Comparison of ENCODE assay signal across 15 cellular contexts in genomic region chr12:108806350-108806749, GRCh38. TPM values are rescaled to one million over a fixed set of nuclear protein-coding genes. Genes with fewer than 3 reads are reported as not detected.
DNase-seq lines count a peak whose midpoint lies in the region; FAIRE-seq and TF ChIP-seq lines count a peak whose summit lies in the region.
"Had no signal": no experiment of that assay in that cellular context is flagged by ENCODE, and none has a peak within 500 bp of the region (broad histone marks: within the 10 kb centered on the region; RNA-seq: fewer than 3 reads in every experiment).

No MANE protein-coding gene starts in this region.

- DNase-seq in AG04450 (ENCODE audit: low read depth, low spot score) (no peak), HFFc6 (no peak), esophagus squamous epithelium (lab: John Stamatoyannopoulos, UW) (no peak), posterior vena cava (ENCODE audit: low spot score) (peak; percentile 74), caudate nucleus (lab: John Stamatoyannopoulos, UW) (no peak), ecto neural progenitor cell (ENCODE audit: low spot score) (no peak), NCI-H446 (lab: John Stamatoyannopoulos, UW) (no peak), GM12892 (ENCODE audit: insufficient read length) (no peak)
- DNase-seq: activated naive CD4-positive, alpha-beta T cell; KG1; NCI-H146; NCI-H526 treated with DMSO at 0.1 percent for 48 hours; ovary had no signal

- no peak overlapping the region for H3K4me3 ChIP-seq in AG04450 (ENCODE audit: low read depth, low read length)
- H3K4me3 ChIP-seq in esophagus squamous epithelium = no peak overlapping the region
- H3K4me3 ChIP-seq: HAP-1, ovary had no signal

- no peak for FAIRE-seq in GM12892 (lab: Jason Lieb, UNC)

- no peak overlapping the region for H3K4me3 Mint-ChIP-seq in HFFc6
- H3K4me3 Mint-ChIP-seq: memory B cell had no signal

- TF ChIP-seq POLR2A in esophagus squamous epithelium (IDR thresholded peaks at IDR 0.05) = no peak
- TF ChIP-seq POLR2A in GM12892 (IDR thresholded peaks at IDR 0.05; ENCODE audit: low read depth, low read length) = no peak

- intact Hi-C loops in esophagus squamous epithelium (cut with DNase I) = loop anchor here (10.0 kb wide), 2 partner anchors 242 to 288 kb away; partner anchors contain the start of genes ALKBH2, ISCU, SART3 and UNG
- intact Hi-C loops in posterior vena cava (cut with DNase I) = loop anchor here in 1 of 2 donors (5.0 kb wide), 2 partner anchors 46 to 146 kb away; no protein-coding TSS in a partner anchor

- POLR2A ChIA-PET in AG04450 (lab: Yijun Ruan, JAX) = interaction anchor here (0.9 to 4.3 kb wide), 3 partner anchors 12 to 26 kb away, joined by 3 to 29 read pairs (median 18); no protein-coding TSS in a partner anchor

- peak overlapping the region; percentile 91 for H3K27ac ChIP-seq in AG04450 (ENCODE audit: low read depth, low read length)
- peak overlapping the region in 3 of 4 donors; percentile 28 to 89 (median 31) for H3K27ac ChIP-seq in esophagus squamous epithelium
- H3K27ac ChIP-seq in caudate nucleus (ENCODE audit: low read depth, low read length) = no peak overlapping the region

- peak overlapping the region; percentile 98 for H3K27ac Mint-ChIP-seq in HFFc6
- H3K27ac Mint-ChIP-seq: memory B cell had no signal

- CTCF ChIA-PET in AG04450 (lab: Charles Lee) = interaction anchor here (10.5 kb wide), 1 partner anchor 141 kb away, joined by 177 read pairs; no protein-coding TSS in a partner anchor

- WGBS in esophagus squamous epithelium, 2 donors = 68 to 73% methylated on average over 12 to 13 of the region's 13 CpGs

- peaks cover 55% of the 10 kb centered on the region for H3K36me3 Mint-ChIP-seq in HFFc6 (ENCODE audit: low read depth)

- TF ChIP-seq CTCF in AG04450 (IDR thresholded peaks at IDR 0.05; ENCODE audit: low read depth, low read length) (no peak), HFFc6 (IDR thresholded peaks at IDR 0.05) (no peak), esophagus squamous epithelium (IDR thresholded peaks at IDR 0.05) (no peak)

- peaks cover 14% of the 10 kb centered on the region for H3K27me3 Mint-ChIP-seq in HFFc6 (ENCODE audit: insufficient read depth)
- H3K27me3 Mint-ChIP-seq: memory B cell had no signal

- H3K4me1 Mint-ChIP-seq in HFFc6 (ENCODE audit: low read depth) = peaks cover 60% of the 10 kb centered on the region
- H3K4me1 Mint-ChIP-seq: memory B cell had no signal

- peaks cover 16 to 91% (median 35%) of the 10 kb centered on the region in 3 donors for H3K36me3 ChIP-seq in esophagus squamous epithelium
- H3K36me3 ChIP-seq: ovary had no signal

- no peaks in the 10 kb centered on the region for H3K27me3 ChIP-seq in AG04450 (ENCODE audit: control insufficient read depth, insufficient read depth, low read length)
- H3K27me3 ChIP-seq in esophagus squamous epithelium = no peaks in the 10 kb centered on the region
- H3K27me3 ChIP-seq: ovary had no signal

- peaks cover 12 to 43% (median 32%) of the 10 kb centered on the region in 3 donors for H3K4me1 ChIP-seq in esophagus squamous epithelium
- H3K4me1 ChIP-seq: HAP-1 had no signal

- H3K9me3 ChIP-seq in AG04450 (ENCODE audit: control insufficient read depth, insufficient read depth, low read length) (no peaks in the 10 kb centered on the region; the same call in 1 of the 2 replicates), esophagus squamous epithelium (no peaks in the 10 kb centered on the region)
- H3K9me3 ChIP-seq: HAP-1, ovary had no signal

- H3K9me3 Mint-ChIP-seq in HFFc6 = no peaks in the 10 kb centered on the region
- H3K9me3 Mint-ChIP-seq: memory B cell had no signal

RNA-seq across cellular contexts. Expression of gene SSH1, which starts 51.0 kb away (rescaled TPM):
- polyA plus RNA-seq in AG04450 (2011; rRNA removed) = 44.7 and 50.5 TPM in 2 replicates
- 64.2 and 77.4 TPM in 2 replicates for polyA minus RNA-seq in AG04450 (2011; rRNA and poly(A)+ RNA removed)
- total RNA-seq in HFFc6 (2021; fragmentation: NEBNext Ultra II Directional; extraction: Animal tissue kit (Norgen Biotek cat#: 25700)) = 10 to 100 TPM; 75.8 to 96.2 (median 79.1) TPM
- total RNA-seq in esophagus squamous epithelium (10 to 100 TPM; 10.1 to 25.5 (median 12.6) TPM), posterior vena cava (10 to 100 TPM; 34.7 to 43.9 TPM)
- 9.5 TPM for polyA plus RNA-seq in GM12892 (2012; ENCODE audit: missing spikeins)
